8 cellular contexts compared by ENCODE assay signal in the genomic region with DNA sequence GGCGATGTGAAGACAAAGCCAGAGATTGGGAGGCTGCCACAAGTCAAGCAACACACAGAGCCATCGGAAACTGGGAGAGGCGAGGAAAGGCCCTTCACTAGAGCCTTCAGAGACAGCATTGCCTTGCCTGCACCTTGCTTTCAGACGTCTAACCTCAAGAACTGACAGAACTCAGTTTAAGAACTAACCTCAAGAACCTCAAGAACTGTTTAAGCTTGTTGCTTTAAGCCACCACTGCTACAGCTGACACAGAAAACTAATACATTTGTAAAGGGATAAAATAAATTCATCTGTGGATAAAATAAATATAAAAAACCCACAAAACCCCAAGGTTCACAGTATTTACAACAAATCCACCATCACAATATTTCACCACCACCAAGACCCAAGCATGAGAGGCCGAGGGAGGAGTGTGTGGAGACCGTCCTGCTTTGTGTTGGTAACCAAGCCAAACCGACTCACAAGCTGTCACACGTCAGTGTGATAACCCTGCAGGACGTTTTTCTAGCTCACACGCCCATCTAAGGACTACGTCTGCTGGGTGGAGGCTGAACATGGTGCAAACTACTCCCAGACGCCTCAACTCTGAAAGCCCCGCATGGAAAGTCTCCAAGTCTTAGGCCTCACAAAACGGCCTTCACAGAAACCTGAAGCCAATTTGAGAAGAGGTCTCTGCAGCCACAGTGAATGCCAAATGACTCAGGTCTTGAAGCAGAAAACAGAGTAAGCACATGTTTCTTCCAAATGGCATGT.
DNase-seq lines count a peak whose midpoint lies in the region; FAIRE-seq and TF ChIP-seq lines count a peak whose summit lies in the region.

No MANE protein-coding gene starts in this region.

- POLR2A ChIA-PET in H1 (lab: Charles Lee; ENCODE audit: partially characterized antibody) = interaction anchor here (1.0 kb wide), 1 partner anchor 9 kb away, joined by 3 read pairs; no protein-coding TSS in a partner anchor
- POLR2A ChIA-PET in Caco-2 (lab: Charles Lee) = no interaction called here

- H2AFZ ChIP-seq in H1 (ENCODE audit: low read length) (no peak overlapping the region), smooth muscle cell (ENCODE audit: low read depth) (no peak overlapping the region)

- no peak overlapping the region for H3K27ac Mint-ChIP-seq in Caco-2 (ENCODE audit: unreplicated experiment)

- H3K9me3 ChIP-seq in H1 (ENCODE audit: insufficient read depth in 2 of 2, low read depth in 1 of 2, low read length in 1 of 2) (peaks cover 0 to 3% of the 10 kb centered on the region in 2 experiments; a peak in 1 of 4 replicates), smooth muscle cell (replicated peaks; ENCODE audit: low read depth) (no peaks in the 10 kb centered on the region), thyroid gland (no peaks in the 10 kb centered on the region), Caco-2 (no peaks in the 10 kb centered on the region)

- WGBS in H1 (ENCODE audit: extremely low coverage in 1 of 2, insufficient coverage in 1 of 2, insufficient read length in 1 of 2, insufficient replicate concordance in 2 of 2, low coverage in 1 of 2, low lambda C conversion rate in 2 of 2, missing lambda C conversion rate in 1 of 2), 2 experiments = 75% methylated on average over 14 of the region's 14 CpGs; no CpG with 5 or more reads in 1 of the 2 experiments
- WGBS in smooth muscle cell (ENCODE audit: low lambda C conversion rate) = 41% methylated on average over 14 of the region's 14 CpGs
- WGBS in thyroid gland, 2 donors = 70 to 83% methylated on average over 14 of the region's 14 CpGs

- no peak overlapping the region for H2BK12ac ChIP-seq in H1 (ENCODE audit: low read depth, low read length)

- no peaks in the 10 kb centered on the region for H3K79me2 ChIP-seq in H1 (ENCODE audit: control insufficient read depth in 1 of 2, insufficient read depth in 2 of 2, low read length in 2 of 2)
- H3K79me2 ChIP-seq in smooth muscle cell (ENCODE audit: low read depth) = no peaks in the 10 kb centered on the region

- H2BK120ac ChIP-seq in H1 (replicated peaks; ENCODE audit: low read depth, low read length) = no peak overlapping the region

- H3K27me3 ChIP-seq in H1 (replicated peaks in 1 of 4; ENCODE audit: control insufficient read depth in 3 of 4, extremely low read depth in 1 of 4, insufficient read depth in 3 of 4, low read length in 3 of 4) (peaks cover 0 to 10% (median 0%) of the 10 kb centered on the region in 4 experiments; a peak in 3 of 7 replicates), smooth muscle cell (ENCODE audit: low read depth) (no peaks in the 10 kb centered on the region), thyroid gland (no peaks in the 10 kb centered on the region), Caco-2 (replicated peaks; ENCODE audit: control insufficient read depth, insufficient read depth, low read length) (no peaks in the 10 kb centered on the region)

- H2BK20ac ChIP-seq in H1 (ENCODE audit: low read length) = 0 out of 2 replicates have a peak overlapping the region, but pooled peaks have one; percentile 48

- TF ChIP-seq POLR2A in H1 (IDR thresholded peaks at IDR 0.05; ENCODE audit: control extremely low read depth in 1 of 2, low read depth in 2 of 2, low read length in 2 of 2) (no peak), thyroid gland (IDR thresholded peaks at IDR 0.05) (no peak)

- intact Hi-C loops in thyroid gland (cut with DNase I) = loop anchor here (10.0 kb wide), 1 partner anchor 236 kb away; no protein-coding TSS in a partner anchor
- intact Hi-C loops in Caco-2 (cut with micrococcal nuclease; ENCODE audit: unreplicated experiment) = no loop called here

- H3K4me1 Mint-ChIP-seq in Caco-2 (ENCODE audit: low read depth, unreplicated experiment) = no peaks in the 10 kb centered on the region

- no peaks in the 10 kb centered on the region for H3K9me3 Mint-ChIP-seq in Caco-2 (ENCODE audit: unreplicated experiment)

- H3K14ac ChIP-seq in H1 (ENCODE audit: insufficient read length) = no peak overlapping the region

- H3K23me2 ChIP-seq in H1 (ENCODE audit: low read depth, low read length) = no peaks in the 10 kb centered on the region

- H3K4ac ChIP-seq in H1 (replicated peaks; ENCODE audit: insufficient read length, low read depth, low read length) = no peak overlapping the region

- H4K20me1 ChIP-seq in H1 (replicated peaks in 1 of 2; ENCODE audit: control insufficient read depth in 1 of 2, insufficient read depth in 2 of 2, low read length in 2 of 2) (no peaks in the 10 kb centered on the region), smooth muscle cell (ENCODE audit: low read depth) (no peaks in the 10 kb centered on the region)

- no peak overlapping the region for H3K56ac ChIP-seq in H1 (replicated peaks; ENCODE audit: insufficient read length, low read depth, low read length)

- no peak overlapping the region; the same call in 1 of the 2 replicates for H2BK5ac ChIP-seq in H1 (ENCODE audit: low read depth, low read length)

- H3K36me3 ChIP-seq in H1 (ENCODE audit: control insufficient read depth in 2 of 4, insufficient read depth in 4 of 4, low read length in 3 of 4) = no peaks in the 10 kb centered on the region
- H3K36me3 ChIP-seq in smooth muscle cell (ENCODE audit: low read depth) = no peaks in the 10 kb centered on the region
- no peaks in the 10 kb centered on the region for H3K36me3 ChIP-seq in thyroid gland
- H3K36me3 ChIP-seq in Caco-2 (ENCODE audit: control insufficient read depth, insufficient read depth, low read length) = no peaks in the 10 kb centered on the region

- no peaks in the 10 kb centered on the region for H3F3A ChIP-seq in smooth muscle cell (ENCODE audit: low read depth)

- H3K9ac ChIP-seq in H1 (replicated peaks in 1 of 4; ENCODE audit: extremely low read depth in 1 of 4, low read depth in 3 of 4, low read length in 3 of 4) = no peak overlapping the region
- no peak overlapping the region for H3K9ac ChIP-seq in smooth muscle cell (ENCODE audit: low read depth)

- H3K27ac ChIP-seq in H1 (ENCODE audit: low read depth, low read length) = no peak overlapping the region
- H3K27ac ChIP-seq in smooth muscle cell (ENCODE audit: low read depth) = peak overlapping the region; percentile 55
- peak overlapping the region in 1 of 3 donors; percentile 10 for H3K27ac ChIP-seq in thyroid gland

- H4K8ac ChIP-seq in H1 (ENCODE audit: extremely low read depth, insufficient read depth, low read length) = no peak overlapping the region

- no peak overlapping the region for H3K4me2 ChIP-seq in H1 (ENCODE audit: insufficient read depth in 1 of 2, low read depth in 2 of 2, low read length in 2 of 2)
- H3K4me2 ChIP-seq in smooth muscle cell = no peak overlapping the region

- H4K5ac ChIP-seq in H1 (ENCODE audit: insufficient read length, low read depth, low read length) = no peak overlapping the region

- TF ChIP-seq CTCF in H1 (IDR thresholded peaks at IDR 0.05; ENCODE audit: control extremely low read depth in 1 of 3, insufficient read depth in 1 of 3, low read depth in 1 of 3, low read length in 3 of 3) (no peak), smooth muscle cell (IDR thresholded peaks at IDR 0.05; ENCODE audit: borderline replicate concordance, insufficient read depth, poor library complexity, severe bottlenecking) (no peak), thyroid gland (IDR thresholded peaks at IDR 0.05) (no peak), Caco-2 (IDR thresholded peaks at IDR 0.05; ENCODE audit: insufficient read depth in 1 of 2, low read depth in 1 of 2, low read length in 1 of 2, severe bottlenecking in 1 of 2, unreplicated experiment in 1 of 2) (no peak)

- TF ChIP-seq EP300 in H1 (IDR thresholded peaks at IDR 0.05; ENCODE audit: borderline replicate concordance in 1 of 2, low read depth in 2 of 2, low read length in 2 of 2) = no peak

- H3K79me1 ChIP-seq in H1 (ENCODE audit: low read depth, low read length) = no peaks in the 10 kb centered on the region

- no peak overlapping the region for H2BK15ac ChIP-seq in H1 (ENCODE audit: low read length)

- H2AK5ac ChIP-seq in H1 (ENCODE audit: low read depth, low read length) = no peak overlapping the region

- FAIRE-seq in H1 (lab: Jason Lieb, UNC) = no peak

- H3K4me3 Mint-ChIP-seq in Caco-2 (ENCODE audit: unreplicated experiment) = no peak overlapping the region

- no peak overlapping the region for H3K4me3 ChIP-seq in H1 (ENCODE audit: extremely low read depth in 1 of 4, insufficient read depth in 2 of 4, low read depth in 3 of 4, low read length in 4 of 4)
- no peak overlapping the region for H3K4me3 ChIP-seq in smooth muscle cell
- no peak overlapping the region for H3K4me3 ChIP-seq in thyroid gland (replicated peaks in 1 of 3)
- H3K4me3 ChIP-seq in Caco-2 (ENCODE audit: low read depth, low read length) = no peak overlapping the region

- no peak overlapping the region for H3K18ac ChIP-seq in H1 (ENCODE audit: extremely low read depth, low read length)

- H3K27me3 Mint-ChIP-seq in Caco-2 (ENCODE audit: insufficient read depth, unreplicated experiment) = no peaks in the 10 kb centered on the region

- BruUV-seq in Caco-2 (replicated peaks; lab: Mats Ljungman, UMichigan) = no TSS peak

- DNase-seq in GOT3 (lab: John Stamatoyannopoulos, UW) (peak; percentile 45), H1 (ENCODE audit: low read depth in 1 of 2, low spot score in 2 of 2) (no peak), smooth muscle cell (lab: John Stamatoyannopoulos, UW; ENCODE audit: unreplicated experiment) (no peak), thyroid gland (no peak), Caco-2 (no peak), NCI-H2196 treated with DMSO at 0.1 percent for 48 hours (lab: John Stamatoyannopoulos, UW; ENCODE audit: unreplicated experiment) (no peak), GDM1 (lab: John Stamatoyannopoulos, UW) (no peak)
- peak; percentile 65 to 75 for DNase-seq in activated CD4-positive, alpha-beta T cell treated with anti-CD3 and anti-CD28 coated beads, Interleukin-2, amount 50 U/mL, for 48 hours

- peaks cover 6 to 11% (median 10%) of the 10 kb centered on the region in 4 experiments for H3K4me1 ChIP-seq in H1 (replicated peaks in 1 of 4; ENCODE audit: control insufficient read depth in 3 of 4, insufficient read depth in 4 of 4, low read length in 3 of 4)
- H3K4me1 ChIP-seq in smooth muscle cell (ENCODE audit: low read depth) = peaks cover 10% of the 10 kb centered on the region
- peaks cover 12 to 14% of the 10 kb centered on the region in 2 donors for H3K4me1 ChIP-seq in thyroid gland
- no peaks in the 10 kb centered on the region for H3K4me1 ChIP-seq in Caco-2

- TF ChIP-seq RAD21 in H1 (IDR thresholded peaks at IDR 0.05 in 1 of 2, conservative IDR thresholded peaks at IDR 0.05 in 1 of 2; ENCODE audit: low read depth in 2 of 2, low read length in 2 of 2) = no peak

- CTCF ChIA-PET in H1 (lab: Charles Lee; ENCODE audit: partially characterized antibody) (interaction anchor here (0.6 to 6.4 kb wide), 10 partner anchors 9 to 237 kb away, joined by 3 to 48 read pairs (median 4); no protein-coding TSS in a partner anchor), Caco-2 (lab: Charles Lee) (no interaction called here)

- H4K91ac ChIP-seq in H1 (replicated peaks; ENCODE audit: insufficient read length, low read length) = no peak overlapping the region

- H3K36me3 Mint-ChIP-seq in Caco-2 (ENCODE audit: insufficient read depth, unreplicated experiment) = peaks cover 16% of the 10 kb centered on the region

- H3K23ac ChIP-seq in H1 (ENCODE audit: insufficient read length) = no peak overlapping the region

TF ChIP-seq in H1, 55 proteins besides CTCF, POLR2A, EP300 and RAD21 (continues in another document):
- TF ChIP-seq TAF1 (IDR thresholded peaks at IDR 0.05; ENCODE audit: low read depth, low read length) (no peak), SUZ12 (IDR thresholded peaks at IDR 0.05; ENCODE audit: low read length) (no peak)

Comparison
In these comparisons a context has a peak if more than half of its experiments do, and no peak if none do; other contexts are left out.
1. DNase-seq: peak in GOT3 (single experiment) and activated CD4-positive, alpha-beta T cell treated with anti-CD3 and anti-CD28 coated beads, Interleukin-2, amount 50 U/mL, for 48 hours (2 of 2); none in H1 (0 of 2), smooth muscle cell (single experiment), thyroid gland (0 of 2), Caco-2 (0 of 2), NCI-H2196 treated with DMSO at 0.1 percent for 48 hours (single experiment) and GDM1 (single experiment).